8 cellular contexts compared by ENCODE assay signal in the genomic region with DNA sequence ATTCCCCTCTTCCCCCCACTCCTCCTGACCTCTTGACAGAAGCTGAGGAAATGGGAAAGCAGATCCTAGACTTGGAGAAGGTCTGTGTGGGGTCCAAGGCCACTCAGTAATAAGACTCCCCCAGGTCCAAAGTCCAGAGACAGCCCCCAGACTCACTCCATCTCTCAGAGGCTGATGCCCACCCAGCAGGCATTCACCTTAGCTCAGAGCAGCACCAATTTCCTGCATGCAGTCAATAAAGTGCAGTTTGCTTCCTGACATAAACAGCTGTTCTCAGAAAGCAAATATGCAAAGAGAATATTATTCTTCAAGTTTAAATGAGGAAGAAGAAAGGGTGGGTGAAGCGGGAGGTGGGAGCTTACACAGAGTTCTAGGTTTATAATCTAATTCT.
A peak's percentile ranks its signal among the peaks of the same experiment; 100 is the strongest.
DNase-seq lines count a peak whose midpoint lies in the region; ATAC-seq and TF ChIP-seq lines count a peak whose summit lies in the region.

No MANE protein-coding gene starts in this region.

- peaks cover 0 to 9% of the 10 kb centered on the region in 2 donors for H3K27me3 Mint-ChIP-seq in effector memory CD8-positive, alpha-beta T cell

- peaks cover 14 to 17% of the 10 kb centered on the region in 2 donors for H3K4me1 Mint-ChIP-seq in effector memory CD8-positive, alpha-beta T cell (ENCODE audit: low read depth in 2 of 2)

- WGBS in sigmoid colon, 2 donors, result 21 to 28% methylated on average over 1 of the region's 1 CpG
- WGBS in adrenal gland, 4 donors, result 64 to 75% (median 68%) methylated on average over 1 of the region's 1 CpG

- no peaks in the 10 kb centered on the region for H3K9me3 Mint-ChIP-seq in effector memory CD8-positive, alpha-beta T cell

- peak overlapping the region; percentile 65 to 82 (median 75) for H3K27ac ChIP-seq in sigmoid colon
- peak overlapping the region in 2 of 4 donors; percentile 18 to 41 for H3K27ac ChIP-seq in gastrocnemius medialis
- H3K27ac ChIP-seq in adrenal gland, result peak overlapping the region in 2 of 5 donors; percentile 48 to 82

- intact Hi-C loops in sigmoid colon (cut with DNase I) (no loop called here), gastrocnemius medialis (cut with DNase I; ENCODE audit: low total_unique reads) (no loop called here), adrenal gland (cut with DNase I) (no loop called here)

- no peak for TF ChIP-seq EP300 in sigmoid colon (IDR thresholded peaks at IDR 0.05)

- TF ChIP-seq CTCF in sigmoid colon (IDR thresholded peaks at IDR 0.05), result no peak
- TF ChIP-seq CTCF in gastrocnemius medialis (IDR thresholded peaks at IDR 0.05 in 4 of 5, conservative IDR thresholded peaks at IDR 0.05 in 1 of 5), result no peak
- TF ChIP-seq CTCF in adrenal gland (IDR thresholded peaks at IDR 0.05), result no peak

- no peak for DNase-seq in Jurkat, Clone E6-1 (ENCODE audit: low read depth, low spot score)
- DNase-seq in effector memory CD8-positive, alpha-beta T cell, result no peak
- DNase-seq in sigmoid colon (no peak), gastrocnemius medialis (no peak), NCI-H446 (lab: John Stamatoyannopoulos, UW) (no peak), SIG-M5 (lab: John Stamatoyannopoulos, UW) (no peak), adrenal gland (no peak)

- H3K4me1 ChIP-seq in sigmoid colon, result peaks cover 0 to 50% (median 41%) of the 10 kb centered on the region in 4 donors
- H3K4me1 ChIP-seq in gastrocnemius medialis, result peaks cover 0 to 3% of the 10 kb centered on the region in 2 donors
- peaks cover 0 to 25% of the 10 kb centered on the region in 2 donors for H3K4me1 ChIP-seq in adrenal gland (replicated peaks in 1 of 2)

- H3K36me3 Mint-ChIP-seq in effector memory CD8-positive, alpha-beta T cell (ENCODE audit: insufficient read depth), result peaks cover 9% of the 10 kb centered on the region

- H3K4me3 ChIP-seq in Jurkat, Clone E6-1 (ENCODE audit: low read length), result peak overlapping the region; percentile 16
- H3K4me3 ChIP-seq in sigmoid colon (peak overlapping the region in 3 of 4 donors; percentile 34 to 46 (median 41)), gastrocnemius medialis (peak overlapping the region in 1 of 4 donors; percentile 54), adrenal gland (no peak overlapping the region)

- in situ Hi-C loops in gastrocnemius medialis (cut with MboI; ENCODE audit: low sequenced_read_pairs in 4 of 4), result no loop called here

- H3K9me3 ChIP-seq in sigmoid colon (no peaks in the 10 kb centered on the region), gastrocnemius medialis (no peaks in the 10 kb centered on the region), adrenal gland (replicated peaks in 1 of 3) (no peaks in the 10 kb centered on the region)

- peak overlapping the region; percentile 76 to 85 for H3K4me3 Mint-ChIP-seq in effector memory CD8-positive, alpha-beta T cell

- H3K36me3 ChIP-seq in sigmoid colon (no peaks in the 10 kb centered on the region), gastrocnemius medialis (no peaks in the 10 kb centered on the region), adrenal gland (replicated peaks in 1 of 2) (no peaks in the 10 kb centered on the region)

- TF ChIP-seq POLR2A in sigmoid colon (IDR thresholded peaks at IDR 0.05) (no peak), gastrocnemius medialis (IDR thresholded peaks at IDR 0.05) (no peak), adrenal gland (IDR thresholded peaks at IDR 0.05) (no peak)

- ATAC-seq in GM18907 (IDR thresholded peaks at IDR 0.05; ENCODE audit: unreplicated experiment), result peak; percentile 31
- ATAC-seq in effector memory CD8-positive, alpha-beta T cell (replicated peaks), result peak; percentile 3
- no peak for ATAC-seq in gastrocnemius medialis

- peak overlapping the region; percentile 95 to 96 for H3K27ac Mint-ChIP-seq in effector memory CD8-positive, alpha-beta T cell

- no peaks in the 10 kb centered on the region for H3K27me3 ChIP-seq in sigmoid colon
- no peaks in the 10 kb centered on the region for H3K27me3 ChIP-seq in gastrocnemius medialis
- H3K27me3 ChIP-seq in adrenal gland, result no peaks in the 10 kb centered on the region

Comparison
In these comparisons a context has a peak if more than half of its experiments do, and no peak if none do; other contexts are left out.
1. ATAC-seq: peak in GM18907 (single experiment) and effector memory CD8-positive, alpha-beta T cell (single experiment); none in gastrocnemius medialis (0 of 2).
2. H3K4me3 ChIP-seq: peak in Jurkat, Clone E6-1 (single experiment) and sigmoid colon (3 of 4); none in adrenal gland (0 of 4).